11 cellular contexts compared by ENCODE assay signal in genomic region chr7:121960678-121961461, GRCh38.
DNase-seq lines count a peak whose midpoint lies in the region; ATAC-seq and TF ChIP-seq lines count a peak whose summit lies in the region.
"Had no signal": no experiment of that assay in that cellular context is flagged by ENCODE, and none has a peak within 500 bp of the region (broad histone marks: within the 10 kb centered on the region; RNA-seq: fewer than 3 reads in every experiment).

No MANE protein-coding gene starts in this region.

- in situ Hi-C loops in astrocyte of the spinal cord (cut with HindIII; ENCODE audit: low sequenced_read_pairs), result no loop called here

- H3K27me3 ChIP-seq in HUES48 (ENCODE audit: control insufficient read depth, insufficient read depth, low read length), result no peaks in the 10 kb centered on the region

- DNase-seq in AG20443 (ENCODE audit: low spot score) (peak; percentile 78), astrocyte of the spinal cord (ENCODE audit: low read depth, low spot score) (peak; percentile 78), kidney tubule cell (ENCODE audit: low spot score) (peak; percentile 84), NCI-H1694 treated with DMSO at 0.1 percent for 48 hours (lab: John Stamatoyannopoulos, UW) (no peak), endothelial cell (ENCODE audit: low spot score) (no peak), cardiac septum (ENCODE audit: low spot score) (no peak)
- DNase-seq: DND-41, hippocampal formation had no signal

- H3K9ac ChIP-seq in HUES48 (ENCODE audit: low read depth, low read length), result no peak overlapping the region

- no peak overlapping the region for H3K27ac Mint-ChIP-seq in endothelial cell (ENCODE audit: unreplicated experiment)
- H3K27ac Mint-ChIP-seq: activated naive CD8-positive, alpha-beta T cell had no signal

- H3K4me3 ChIP-seq in HUES48 (ENCODE audit: low read depth, low read length), result no peak overlapping the region
- H3K4me3 ChIP-seq in astrocyte of the spinal cord (ENCODE audit: low read depth, low read length), result no peak overlapping the region

- no peak for ATAC-seq in HG02981 (IDR thresholded peaks at IDR 0.05; ENCODE audit: unreplicated experiment)

- no peaks in the 10 kb centered on the region for H3K9me3 Mint-ChIP-seq in endothelial cell (ENCODE audit: unreplicated experiment)

- peaks cover 2% of the 10 kb centered on the region for H3K27me3 Mint-ChIP-seq in endothelial cell (ENCODE audit: unreplicated experiment)
- H3K27me3 Mint-ChIP-seq: activated naive CD8-positive, alpha-beta T cell had no signal

- H3K9me3 ChIP-seq in HUES48 (ENCODE audit: control insufficient read depth, insufficient read depth, low read length), result no peaks in the 10 kb centered on the region

- H3K36me3 Mint-ChIP-seq in endothelial cell (ENCODE audit: low read depth, unreplicated experiment), result no peaks in the 10 kb centered on the region
- H3K36me3 Mint-ChIP-seq: activated naive CD8-positive, alpha-beta T cell had no signal

- H3K4me1 ChIP-seq in HUES48 (ENCODE audit: control insufficient read depth, insufficient read depth, low read length), result peaks cover 37% of the 10 kb centered on the region

- TF ChIP-seq CTCF in astrocyte of the spinal cord (IDR thresholded peaks at IDR 0.05; ENCODE audit: low read depth, low read length) (peak; percentile 10), endothelial cell (IDR thresholded peaks at IDR 0.05; ENCODE audit: unreplicated experiment) (no peak)

- peak overlapping the region; percentile 52 for H3K27ac ChIP-seq in HUES48 (ENCODE audit: low read depth, low read length)

- no peaks in the 10 kb centered on the region for H3K36me3 ChIP-seq in HUES48 (ENCODE audit: control insufficient read depth, insufficient read depth, low read length)

- no peak overlapping the region for H3K4me3 Mint-ChIP-seq in endothelial cell (ENCODE audit: unreplicated experiment)
- H3K4me3 Mint-ChIP-seq: activated naive CD8-positive, alpha-beta T cell had no signal

- no peaks in the 10 kb centered on the region for H3K4me1 Mint-ChIP-seq in endothelial cell (ENCODE audit: unreplicated experiment)

- intact Hi-C loops in cardiac septum (cut with DNase I), result no loop called here

Comparison
In these comparisons a context has a peak if more than half of its experiments do, and no peak if none do; other contexts are left out.
1. DNase-seq: peak in AG20443 (single experiment), astrocyte of the spinal cord (single experiment) and kidney tubule cell (single experiment); none in NCI-H1694 treated with DMSO at 0.1 percent for 48 hours (single experiment), endothelial cell (single experiment) and cardiac septum (single experiment).